Comparison of ENCODE assay signal across 8 cellular contexts in the genomic region with DNA sequence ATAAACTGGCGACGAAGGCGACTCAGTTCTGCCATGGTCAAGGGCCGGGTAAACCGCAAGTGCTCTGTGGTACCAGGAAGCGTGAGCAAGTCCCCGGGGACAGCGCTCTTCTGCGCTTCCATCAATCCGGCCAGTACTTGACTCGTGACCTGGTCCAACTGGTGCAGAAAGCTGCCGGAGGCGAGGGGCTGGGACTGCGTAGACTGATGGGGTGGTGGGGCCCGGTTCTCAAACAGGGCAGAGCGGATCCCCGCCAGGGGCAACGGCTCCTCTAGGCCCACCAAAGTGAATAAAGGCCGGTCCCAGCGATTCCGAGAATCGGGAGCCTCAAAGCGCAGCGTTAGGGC. TPM values are rescaled to one million over a fixed set of nuclear protein-coding genes. Genes with fewer than 3 reads are reported as not detected.
DNase-seq lines count a peak whose midpoint lies in the region; ATAC-seq and TF ChIP-seq lines count a peak whose summit lies in the region.

No MANE protein-coding gene starts in this region.

- H3K4me1 Mint-ChIP-seq in HFFc6 (ENCODE audit: low read depth), result peaks cover 40% of the 10 kb centered on the region

- H3K27me3 Mint-ChIP-seq in HFFc6 (ENCODE audit: insufficient read depth), result peaks cover 3% of the 10 kb centered on the region; the same call in 1 of the 2 replicates

- ATAC-seq in Panc1 (peak; percentile 63), GM18858 (IDR thresholded peaks at IDR 0.05; ENCODE audit: unreplicated experiment) (no peak)

- peak overlapping the region; percentile 97 for H3K27ac Mint-ChIP-seq in HFFc6

- peak overlapping the region; percentile 94 for H3K4me3 Mint-ChIP-seq in HFFc6

- H3K27ac ChIP-seq in Panc1 (ENCODE audit: low read length), result peak overlapping the region; percentile 87

- in situ Hi-C loops in Panc1 (cut with HindIII; ENCODE audit: low pct_unique_long_range_greater_than_20kb, low sequenced_read_pairs), result no loop called here

- TF ChIP-seq CTCF in HFFc6 (IDR thresholded peaks at IDR 0.05), result no peak
- no peak for TF ChIP-seq CTCF in Panc1 (IDR thresholded peaks at IDR 0.05)

- H3K36me3 ChIP-seq in Panc1 (ENCODE audit: control insufficient read depth, insufficient read depth, low read length), result no peaks in the 10 kb centered on the region; the same call in 1 of the 2 replicates

- no peaks in the 10 kb centered on the region for H3K9me3 ChIP-seq in Panc1 (ENCODE audit: control insufficient read depth, insufficient read depth, low read depth, low read length)

- DNase-seq in NCI-H82 (lab: John Stamatoyannopoulos, UW) (peak; percentile 54), NCI-H82 treated with DMSO at 0.1 percent for 48 hours (lab: John Stamatoyannopoulos, UW; ENCODE audit: unreplicated experiment) (no peak), HFFc6 (peak; percentile 49), Panc1 (ENCODE audit: low read depth, low spot score) (no peak), cerebellar cortex (ENCODE audit: low spot score) (peak; percentile 27), kidney tubule cell (ENCODE audit: low spot score) (peak; percentile 60)
- peak; percentile 2 for DNase-seq in stimulated activated CD8-positive, alpha-beta memory T cell treated with anti-CD3 and anti-CD28 coated beads, Interleukin-15, amount 100 ng/mL, for 24 hours (ENCODE audit: low read depth)

- BruUV-seq in Panc1 (replicated peaks; lab: Mats Ljungman, UMichigan), result no TSS peak

- intact Hi-C loops in Panc1 (cut with micrococcal nuclease; ENCODE audit: unreplicated experiment), result no loop called here

- H3K27me3 ChIP-seq in Panc1 (ENCODE audit: control insufficient read depth, insufficient read depth, low read length), result no peaks in the 10 kb centered on the region

- POLR2A ChIA-PET in Panc1 (lab: Charles Lee), result no interaction called here

- peak overlapping the region; percentile 73 to 92 for H3K4me3 ChIP-seq in Panc1 (ENCODE audit: low read depth in 2 of 2, low read length in 2 of 2)

- H3K9me3 Mint-ChIP-seq in HFFc6, result no peaks in the 10 kb centered on the region

- H3K36me3 Mint-ChIP-seq in HFFc6 (ENCODE audit: low read depth), result peaks cover 27% of the 10 kb centered on the region

- H3K4me1 ChIP-seq in Panc1 (ENCODE audit: control insufficient read depth, insufficient read depth, low read length), result peaks cover 12% of the 10 kb centered on the region

- CTCF ChIA-PET in Panc1 (lab: Charles Lee), result no interaction called here

RNA-seq across cellular contexts. Expression of gene KTI12, which starts 0.9 kb away (rescaled TPM):
- total RNA-seq in HFFc6 (2021; fragmentation: NEBNext Ultra II Directional; extraction: Animal tissue kit (Norgen Biotek cat#: 25700)), result 10 to 100 TPM; 12.5 to 16.0 (median 14.3) TPM
- total RNA-seq in Panc1 (2021; ENCODE audit: unreplicated experiment), result 13.1 TPM
- polyA plus RNA-seq in Panc1 (2012; ENCODE audit: insufficient read length), result 8.2 TPM

RNA-seq across cellular contexts. Expression of gene TXNDC12, which starts 22.2 kb away (rescaled TPM):
- 10 to 100 TPM; 61.4 to 72.0 (median 68.7) TPM for total RNA-seq in HFFc6 (2021; fragmentation: NEBNext Ultra II Directional; extraction: Animal tissue kit (Norgen Biotek cat#: 25700))
- 77.5 TPM for total RNA-seq in Panc1 (2021; ENCODE audit: unreplicated experiment)
- polyA plus RNA-seq in Panc1 (2012; ENCODE audit: insufficient read length), result 100.0 TPM

RNA-seq across cellular contexts. Expression of gene BTF3L4, which starts 23.3 kb away (rescaled TPM):
- 10 to 100 TPM; 45.7 to 52.9 (median 49.6) TPM for total RNA-seq in HFFc6 (2021; fragmentation: NEBNext Ultra II Directional; extraction: Animal tissue kit (Norgen Biotek cat#: 25700))
- 65.6 TPM for total RNA-seq in Panc1 (2021; ENCODE audit: unreplicated experiment)
- 47.2 TPM for polyA plus RNA-seq in Panc1 (2012; ENCODE audit: insufficient read length)

RNA-seq across cellular contexts. Expression of gene RAB3B, which starts 42.3 kb away (rescaled TPM):
- 100 to 1,000 TPM; 138 to 174 (median 157) TPM for total RNA-seq in HFFc6 (2021; fragmentation: NEBNext Ultra II Directional; extraction: Animal tissue kit (Norgen Biotek cat#: 25700))
- total RNA-seq in Panc1 (2021; ENCODE audit: unreplicated experiment), result 1.2 TPM
- polyA plus RNA-seq in Panc1 (2012; ENCODE audit: insufficient read length), result 1.1 TPM

Comparison
In these comparisons a context has a peak if more than half of its experiments do, and no peak if none do; other contexts are left out.
1. DNase-seq: peak in NCI-H82 (single experiment), HFFc6 (single experiment), cerebellar cortex (single experiment), kidney tubule cell (single experiment) and stimulated activated CD8-positive, alpha-beta memory T cell treated with anti-CD3 and anti-CD28 coated beads, Interleukin-15, amount 100 ng/mL, for 24 hours (single experiment); none in NCI-H82 treated with DMSO at 0.1 percent for 48 hours (single experiment) and Panc1 (single experiment).